8 cellular contexts compared by ENCODE assay signal in genomic region chr11:100576044-100577021, GRCh38.
DNase-seq lines count a peak whose midpoint lies in the region; ATAC-seq and TF ChIP-seq lines count a peak whose summit lies in the region.

No MANE protein-coding gene starts in this region.

- in situ Hi-C loops in T47D (cut with HindIII; ENCODE audit: low pct_unique_long_range_greater_than_20kb, low sequenced_read_pairs), result no loop called here

- ATAC-seq in GM19438 (IDR thresholded peaks at IDR 0.05; ENCODE audit: low read depth, unreplicated experiment) (peak; percentile 89), HG03432 (IDR thresholded peaks at IDR 0.05; ENCODE audit: unreplicated experiment) (peak; percentile 89), upper lobe of right lung (peak; percentile 87), HG03460 (IDR thresholded peaks at IDR 0.05; ENCODE audit: unreplicated experiment) (no peak)

- no peaks in the 10 kb centered on the region for H3K36me3 ChIP-seq in upper lobe of right lung

- no peaks in the 10 kb centered on the region for H3K9me3 ChIP-seq in upper lobe of right lung

- H3K27me3 ChIP-seq in upper lobe of right lung, result no peaks in the 10 kb centered on the region

- H3K4me3 ChIP-seq in upper lobe of right lung, result no peak overlapping the region

- TF ChIP-seq CTCF in upper lobe of right lung (IDR thresholded peaks at IDR 0.05), result peak; percentile 73

- peaks cover 4% of the 10 kb centered on the region for H3K4me1 ChIP-seq in upper lobe of right lung

- no peak overlapping the region for H3K27ac ChIP-seq in upper lobe of right lung

- DNase-seq in DMS153 (lab: John Stamatoyannopoulos, UW) (peak; percentile 39), NCI-H82 treated with DMSO at 0.1 percent for 48 hours (lab: John Stamatoyannopoulos, UW; ENCODE audit: unreplicated experiment) (peak; percentile 72), T47D (ENCODE audit: low read depth in 1 of 2, low spot score in 1 of 2) (peak; percentile 35 to 80), kidney tubule cell (ENCODE audit: low spot score) (peak; percentile 68), upper lobe of right lung (no peak)

- intact Hi-C loops in upper lobe of right lung (cut with DNase I), result no loop called here
